Comparison of ENCODE assay signal across 8 cellular contexts in genomic region chr4:3035249-3035648, GRCh38. TPM values are rescaled to one million over a fixed set of nuclear protein-coding genes. Genes with fewer than 3 reads are reported as not detected.
"Had no signal": no experiment of that assay in that cellular context is flagged by ENCODE, and none has a peak within 500 bp of the region (broad histone marks: within the 10 kb centered on the region; RNA-seq: fewer than 3 reads in every experiment).

No MANE protein-coding gene starts in this region.

- H2AFZ ChIP-seq: GM23338 had no signal

- H3K4me2 ChIP-seq: GM23338 had no signal

- FAIRE-seq: H1, H54, HTR-8/SVneo had no signal

- ATAC-seq: GM23338 had no signal

- DNase-seq: H9, HCEC 1CT had no signal

- H3K4me3 ChIP-seq: GM23338 had no signal

RNA-seq across cellular contexts. Expression of gene HTT-AS, which starts 39.1 kb away (rescaled TPM):
- total RNA-seq: GM23338, H1, H9, HT-29 had no signal
- polyA plus RNA-seq: GM23338, H1, IgD-negative memory B cell had no signal
